Comparison of ENCODE assay signal across 20 cellular contexts in the genomic region with DNA sequence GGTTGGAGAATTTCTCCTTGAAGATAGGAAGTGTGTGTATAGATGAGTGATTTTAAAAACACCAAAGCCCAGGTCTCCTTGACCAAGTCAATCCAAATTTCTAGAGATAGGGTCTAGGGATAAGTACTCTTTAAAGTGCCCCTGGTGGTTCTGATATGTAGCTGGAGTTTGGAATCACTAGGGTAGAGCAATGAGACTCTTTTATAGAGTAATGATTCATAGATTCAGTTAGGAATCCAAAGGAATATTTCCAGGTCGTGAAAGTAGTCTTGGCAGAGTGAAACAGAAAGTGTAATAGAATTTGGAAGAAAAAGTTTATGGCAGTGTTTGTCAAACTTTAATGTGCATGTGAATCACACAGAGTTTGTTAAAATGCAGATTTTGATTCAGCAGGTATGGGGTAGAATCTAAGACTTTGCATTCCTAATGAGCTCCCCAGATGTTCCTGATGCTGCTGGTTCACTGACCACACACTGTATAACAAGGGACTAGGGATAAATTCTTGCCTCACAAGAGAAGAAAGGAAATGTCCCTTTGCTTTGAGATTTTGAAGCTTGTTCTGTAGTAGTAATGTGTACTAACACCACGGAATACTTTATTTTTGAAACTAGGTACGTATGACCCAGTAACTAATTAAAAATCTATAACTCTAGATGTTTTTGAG. TPM values are rescaled to one million over a fixed set of nuclear protein-coding genes. Genes with fewer than 3 reads are reported as not detected.
DNase-seq lines count a peak whose midpoint lies in the region; ATAC-seq and TF ChIP-seq lines count a peak whose summit lies in the region.
"Had no signal": no experiment of that assay in that cellular context is flagged by ENCODE, and none has a peak within 500 bp of the region (broad histone marks: within the 10 kb centered on the region; RNA-seq: fewer than 3 reads in every experiment).

No MANE protein-coding gene starts in this region.

- POLR2A ChIA-PET in PC-3 (lab: Charles Lee; ENCODE audit: unreplicated experiment), result no interaction called here

- no peak overlapping the region for H2BK5ac ChIP-seq in mesenchymal stem cell (ENCODE audit: low read depth, low read length, poor library complexity, severe bottlenecking)

- CTCF ChIA-PET in PC-3 (lab: Charles Lee), result no interaction called here

- DNase-seq in EL, result peak; percentile 37
- peak; percentile 40 for DNase-seq in PC-3
- peak; percentile 22 for DNase-seq in neural progenitor cell (ENCODE audit: low spot score)
- no peak for DNase-seq in activated T-cell treated with anti-CD3 and anti-CD28 coated beads, Interleukin-2, amount 50 U/mL, for 72 hours
- no peak for DNase-seq in activated naive CD8-positive, alpha-beta T cell treated with anti-CD3 and anti-CD28 coated beads for 36 hours
- DNase-seq in H4 (ENCODE audit: low spot score), result no peak
- DNase-seq in mesenchymal stem cell, result no peak
- DNase-seq: COR-L47, KBM-7, NCI-H1436, NCI-H2029 treated with DMSO at 0.1 percent for 48 hours, NCI-H2171 treated with DMSO at 0.1 percent for 48 hours, NCI-H748 treated with DMSO at 0.1 percent for 48 hours had no signal

- 32% methylated on average over 1 of the region's 3 CpGs for WGBS in mesenchymal stem cell

- H3K9me3 ChIP-seq in PC-3 (ENCODE audit: low read length) (no peaks in the 10 kb centered on the region), iPS-20b (ENCODE audit: insufficient read depth, low read depth, low read length) (no peaks in the 10 kb centered on the region), neural progenitor cell (ENCODE audit: low read depth) (no peaks in the 10 kb centered on the region), mesenchymal stem cell (ENCODE audit: control insufficient read depth, low read length) (no peaks in the 10 kb centered on the region)
- H3K9me3 ChIP-seq: A549, HAP-1 had no signal

- no peaks in the 10 kb centered on the region for H3K79me1 ChIP-seq in mesenchymal stem cell (replicated peaks; ENCODE audit: low read length, poor library complexity, severe bottlenecking)

- no TSS peak for BruUV-seq in PC-3 (replicated peaks; lab: Mats Ljungman, UMichigan)

- H3K79me2 ChIP-seq in PC-3 (ENCODE audit: low read length) (no peaks in the 10 kb centered on the region), neural progenitor cell (ENCODE audit: low read depth) (no peaks in the 10 kb centered on the region)

- H3K4me3 Mint-ChIP-seq in neural progenitor cell, result no peak overlapping the region
- H3K4me3 Mint-ChIP-seq in activated T-cell treated with anti-CD3 and anti-CD28 coated beads, Interleukin-2, amount 50 U/mL, for 72 hours, result no peak overlapping the region
- H3K4me3 Mint-ChIP-seq in activated naive CD8-positive, alpha-beta T cell treated with anti-CD3 and anti-CD28 coated beads for 36 hours, result no peak overlapping the region
- H3K4me3 Mint-ChIP-seq: CD14-positive monocyte had no signal

- H4K20me1 ChIP-seq in PC-3 (ENCODE audit: low read length) (no peaks in the 10 kb centered on the region), neural progenitor cell (ENCODE audit: low read depth) (no peaks in the 10 kb centered on the region)

- H3K23ac ChIP-seq in mesenchymal stem cell (ENCODE audit: low read length in 2 of 2), result no peak overlapping the region

- H3K9me3 Mint-ChIP-seq in neural progenitor cell, result no peaks in the 10 kb centered on the region
- no peaks in the 10 kb centered on the region for H3K9me3 Mint-ChIP-seq in activated T-cell treated with anti-CD3 and anti-CD28 coated beads, Interleukin-2, amount 50 U/mL, for 72 hours
- no peaks in the 10 kb centered on the region for H3K9me3 Mint-ChIP-seq in activated naive CD8-positive, alpha-beta T cell treated with anti-CD3 and anti-CD28 coated beads for 36 hours

- no peaks in the 10 kb centered on the region for H3K27me3 Mint-ChIP-seq in neural progenitor cell (ENCODE audit: insufficient read depth, low read depth)
- no peaks in the 10 kb centered on the region for H3K27me3 Mint-ChIP-seq in activated T-cell treated with anti-CD3 and anti-CD28 coated beads, Interleukin-2, amount 50 U/mL, for 72 hours (ENCODE audit: low read depth)
- H3K27me3 Mint-ChIP-seq in activated naive CD8-positive, alpha-beta T cell treated with anti-CD3 and anti-CD28 coated beads for 36 hours, result no peaks in the 10 kb centered on the region

- H3K4me1 ChIP-seq in PC-3 (ENCODE audit: insufficient read depth, low read length) (0 out of 2 replicates have a peak, but pooled peaks cover 5% of the 10 kb centered on the region), iPS-20b (ENCODE audit: insufficient read depth, low read length) (peaks cover 5% of the 10 kb centered on the region; the same call in 1 of the 2 replicates), neural progenitor cell (peaks cover 5% of the 10 kb centered on the region), mesenchymal stem cell (ENCODE audit: control insufficient read depth, insufficient read depth, low read depth, low read length) (no peaks in the 10 kb centered on the region)
- H3K4me1 ChIP-seq: HAP-1 had no signal

- H4K91ac ChIP-seq in mesenchymal stem cell (ENCODE audit: low read length), result no peak overlapping the region

- intact Hi-C loops in PC-3 (cut with micrococcal nuclease), result no loop called here

- no peak overlapping the region for H2BK12ac ChIP-seq in mesenchymal stem cell (ENCODE audit: low read length in 2 of 2)

- H3K9ac ChIP-seq in PC-3 (ENCODE audit: low read length), result no peak overlapping the region
- H3K9ac ChIP-seq in iPS-20b (ENCODE audit: low read depth, low read length), result 0 out of 2 replicates have a peak overlapping the region, but pooled peaks have one; percentile 12
- no peak overlapping the region for H3K9ac ChIP-seq in neural progenitor cell
- H3K9ac ChIP-seq in mesenchymal stem cell (ENCODE audit: low read length), result no peak overlapping the region

- TF ChIP-seq CTCF in PC-3 (conservative IDR thresholded peaks at IDR 0.05; ENCODE audit: low read depth, low read length) (no peak), neural progenitor cell (IDR thresholded peaks at IDR 0.05) (no peak)

- no peak overlapping the region for H2BK15ac ChIP-seq in mesenchymal stem cell (ENCODE audit: low read depth, poor library complexity, severe bottlenecking)

- no peaks in the 10 kb centered on the region for H3K36me3 Mint-ChIP-seq in neural progenitor cell
- H3K36me3 Mint-ChIP-seq in activated T-cell treated with anti-CD3 and anti-CD28 coated beads, Interleukin-2, amount 50 U/mL, for 72 hours (ENCODE audit: insufficient read depth in 2 of 2), result no peaks in the 10 kb centered on the region
- H3K36me3 Mint-ChIP-seq in activated naive CD8-positive, alpha-beta T cell treated with anti-CD3 and anti-CD28 coated beads for 36 hours, result no peaks in the 10 kb centered on the region
- H3K36me3 Mint-ChIP-seq: CD14-positive monocyte had no signal

- no peak overlapping the region for H4K8ac ChIP-seq in mesenchymal stem cell (ENCODE audit: low read length)

- H2BK120ac ChIP-seq in mesenchymal stem cell (ENCODE audit: low read depth, low read length), result no peak overlapping the region

- H2AFZ ChIP-seq in PC-3 (ENCODE audit: low read length), result no peak overlapping the region
- H2AFZ ChIP-seq in neural progenitor cell (replicated peaks), result peak overlapping the region; percentile 3
- no peak overlapping the region for H2AFZ ChIP-seq in mesenchymal stem cell (ENCODE audit: low read depth, low read length)

- no peaks in the 10 kb centered on the region for H3F3A ChIP-seq in PC-3 (ENCODE audit: low read length, unreplicated experiment)
- no peaks in the 10 kb centered on the region for H3F3A ChIP-seq in neural progenitor cell (ENCODE audit: low read depth)

- H3K27me3 ChIP-seq in PC-3 (ENCODE audit: low read length) (no peaks in the 10 kb centered on the region), iPS-20b (ENCODE audit: insufficient read depth, low read length) (no peaks in the 10 kb centered on the region), neural progenitor cell (no peaks in the 10 kb centered on the region), mesenchymal stem cell (ENCODE audit: control insufficient read depth in 1 of 2, insufficient read depth in 1 of 2, low read length in 2 of 2) (no peaks in the 10 kb centered on the region)

- no peaks in the 10 kb centered on the region for H3K4me1 Mint-ChIP-seq in neural progenitor cell
- H3K4me1 Mint-ChIP-seq in activated T-cell treated with anti-CD3 and anti-CD28 coated beads, Interleukin-2, amount 50 U/mL, for 72 hours (ENCODE audit: low read depth), result no peaks in the 10 kb centered on the region
- H3K4me1 Mint-ChIP-seq in activated naive CD8-positive, alpha-beta T cell treated with anti-CD3 and anti-CD28 coated beads for 36 hours, result no peaks in the 10 kb centered on the region

- peak; percentile 43 for ATAC-seq in PC-3
- no peak for ATAC-seq in activated T-cell treated with anti-CD3 and anti-CD28 coated beads, Interleukin-2, amount 50 U/mL, for 72 hours (replicated peaks in 1 of 2)
- ATAC-seq: A549 had no signal

- H3K27ac ChIP-seq in PC-3 (ENCODE audit: low read length) (no peak overlapping the region), iPS-20b (ENCODE audit: low read length) (no peak overlapping the region), neural progenitor cell (no peak overlapping the region), mesenchymal stem cell (ENCODE audit: low read length, poor library complexity, severe bottlenecking) (no peak overlapping the region)
- H3K27ac ChIP-seq: A549 had no signal

- no peak overlapping the region for H3K27ac Mint-ChIP-seq in neural progenitor cell
- no peak overlapping the region for H3K27ac Mint-ChIP-seq in activated T-cell treated with anti-CD3 and anti-CD28 coated beads, Interleukin-2, amount 50 U/mL, for 72 hours
- H3K27ac Mint-ChIP-seq in activated naive CD8-positive, alpha-beta T cell treated with anti-CD3 and anti-CD28 coated beads for 36 hours, result no peak overlapping the region
- H3K27ac Mint-ChIP-seq: CD14-positive monocyte had no signal

- no peak overlapping the region for H3K18ac ChIP-seq in mesenchymal stem cell (ENCODE audit: low read depth in 1 of 2, low read length in 2 of 2)

- H3K36me3 ChIP-seq in PC-3 (ENCODE audit: low read depth, low read length), result no peaks in the 10 kb centered on the region
- no peaks in the 10 kb centered on the region for H3K36me3 ChIP-seq in iPS-20b (ENCODE audit: insufficient read depth, low read depth, low read length)
- no peaks in the 10 kb centered on the region for H3K36me3 ChIP-seq in neural progenitor cell
- no peaks in the 10 kb centered on the region for H3K36me3 ChIP-seq in mesenchymal stem cell (ENCODE audit: control insufficient read depth in 1 of 2, insufficient read depth in 2 of 2, low read depth in 1 of 2, low read length in 2 of 2)
- H3K36me3 ChIP-seq: HAP-1 had no signal

- H2AK5ac ChIP-seq in mesenchymal stem cell (ENCODE audit: low read length, severe bottlenecking), result no peak overlapping the region

- H3K14ac ChIP-seq in mesenchymal stem cell (ENCODE audit: low read length in 2 of 2), result no peak overlapping the region

- H3K9me2 ChIP-seq in PC-3 (replicated peaks; ENCODE audit: low read length), result no peaks in the 10 kb centered on the region

- H3K4me2 ChIP-seq in PC-3 (ENCODE audit: low read length), result no peak overlapping the region
- no peak overlapping the region for H3K4me2 ChIP-seq in neural progenitor cell
- no peak overlapping the region for H3K4me2 ChIP-seq in mesenchymal stem cell (ENCODE audit: low read length, poor library complexity, severe bottlenecking)
- H3K4me2 ChIP-seq: A549 had no signal

- no peak overlapping the region for H3K4me3 ChIP-seq in PC-3 (ENCODE audit: low read length)
- H3K4me3 ChIP-seq in iPS-20b (ENCODE audit: low read length), result no peak overlapping the region
- H3K4me3 ChIP-seq in neural progenitor cell, result no peak overlapping the region
- H3K4me3 ChIP-seq in mesenchymal stem cell (ENCODE audit: insufficient read depth in 1 of 2, low read depth in 1 of 2, low read length in 2 of 2), result no peak overlapping the region
- H3K4me3 ChIP-seq: A549, HAP-1 had no signal

- H3K4ac ChIP-seq in mesenchymal stem cell (ENCODE audit: low read depth in 1 of 2, low read length in 2 of 2), result no peak overlapping the region

RNA-seq across cellular contexts. Expression of a gene that starts 1.8 kb away (rescaled TPM):
- not detected in 2 replicates for total RNA-seq in PC-3 (2014; rRNA removed)
- not detected in 2 replicates for total RNA-seq in neural progenitor cell (ENCODE audit: low replicate concordance)
- not detected for total RNA-seq in activated T-cell treated with anti-CD3 and anti-CD28 coated beads, Interleukin-2, amount 50 U/mL, for 72 hours
- total RNA-seq in activated naive CD8-positive, alpha-beta T cell treated with anti-CD3 and anti-CD28 coated beads for 36 hours, result not detected
- total RNA-seq in H4 (2014; rRNA removed; shearing (Covaris generic)), result not detected in 2 replicates
- not detected for polyA plus RNA-seq in mesenchymal stem cell (2013, experiment 1 of 2)
- polyA plus RNA-seq in mesenchymal stem cell (2013, experiment 2 of 2), result not detected
- total RNA-seq: Daoy, NCI-H460, SK-MEL-5 had no signal
- polyA plus RNA-seq: A549, CD14-positive monocyte had no signal

Comparison
In these comparisons a context has a peak if more than half of its experiments do, and no peak if none do; other contexts are left out.
1. DNase-seq: peak in EL (single experiment), PC-3 (single experiment) and neural progenitor cell (single experiment); none in activated T-cell treated with anti-CD3 and anti-CD28 coated beads, Interleukin-2, amount 50 U/mL, for 72 hours (0 of 2), activated naive CD8-positive, alpha-beta T cell treated with anti-CD3 and anti-CD28 coated beads for 36 hours (single experiment), H4 (single experiment) and mesenchymal stem cell (single experiment).